In genomic region chr7:121081327-121081936, GRCh38 we compare ENCODE assay signal across 8 cellular contexts.
A peak's percentile ranks its signal among the peaks of the same experiment; 100 is the strongest.
DNase-seq lines count a peak whose midpoint lies in the region; ATAC-seq and TF ChIP-seq lines count a peak whose summit lies in the region.

No MANE protein-coding gene starts in this region.

- no peak overlapping the region for H3K4me3 ChIP-seq in thoracic aorta

- peaks cover 22% of the 10 kb centered on the region for H3K4me1 Mint-ChIP-seq in brain

- H3K36me3 Mint-ChIP-seq in brain = no peaks in the 10 kb centered on the region

- peak; percentile 78 for ATAC-seq in GM19397 (IDR thresholded peaks at IDR 0.05; ENCODE audit: unreplicated experiment)
- peak; percentile 83 for ATAC-seq in HG03432 (IDR thresholded peaks at IDR 0.05; ENCODE audit: unreplicated experiment)
- ATAC-seq in thoracic aorta (ENCODE audit: insufficient number of reproducible peaks, low FRiP score, low read depth) = peak; percentile 47

- TF ChIP-seq CTCF in brain (conservative IDR thresholded peaks at IDR 0.05) (peak; percentile 70 to 75), thoracic aorta (IDR thresholded peaks at IDR 0.05) (peak; percentile 77)

- no peaks in the 10 kb centered on the region for H3K27me3 Mint-ChIP-seq in brain

- peaks cover 41 to 79% of the 10 kb centered on the region in 2 donors for H3K4me1 ChIP-seq in thoracic aorta (ENCODE audit: control insufficient read depth in 1 of 2, low read depth in 2 of 2)

- H3K36me3 ChIP-seq in thoracic aorta = no peaks in the 10 kb centered on the region

- H3K27ac Mint-ChIP-seq in brain = peak overlapping the region in 1 of 5 experiments; percentile 21

- H3K4me3 Mint-ChIP-seq in brain = no peak overlapping the region

- H3K9me3 ChIP-seq in thoracic aorta = no peaks in the 10 kb centered on the region

- H3K27ac ChIP-seq in thoracic aorta = peak overlapping the region in 1 of 2 donors; percentile 29

- no peaks in the 10 kb centered on the region for H3K9me3 Mint-ChIP-seq in brain

- no peaks in the 10 kb centered on the region for H3K27me3 ChIP-seq in thoracic aorta (replicated peaks; ENCODE audit: insufficient read depth)

- DNase-seq in DMS153 (lab: John Stamatoyannopoulos, UW) = peak; percentile 43
- DNase-seq in NCI-H460 (ENCODE audit: extremely low read depth, low read depth) = peak; percentile 75
- DNase-seq in kidney glomerular epithelial cell (lab: John Stamatoyannopoulos, UW) = peak; percentile 54
- no peak for DNase-seq in thoracic aorta (ENCODE audit: low spot score)
- no peak for DNase-seq in NK-92 (lab: John Stamatoyannopoulos, UW; ENCODE audit: unreplicated experiment)

Comparison
In these comparisons a context has a peak if more than half of its experiments do, and no peak if none do; other contexts are left out.
1. DNase-seq: peak in DMS153 (single experiment), NCI-H460 (single experiment) and kidney glomerular epithelial cell (single experiment); none in thoracic aorta (single experiment) and NK-92 (single experiment).
2. Peak in every context shown above with its lines, with median percentiles within 50 percentile points of each other: ATAC-seq.